22 cellular contexts compared by ENCODE assay signal in the genomic region with DNA sequence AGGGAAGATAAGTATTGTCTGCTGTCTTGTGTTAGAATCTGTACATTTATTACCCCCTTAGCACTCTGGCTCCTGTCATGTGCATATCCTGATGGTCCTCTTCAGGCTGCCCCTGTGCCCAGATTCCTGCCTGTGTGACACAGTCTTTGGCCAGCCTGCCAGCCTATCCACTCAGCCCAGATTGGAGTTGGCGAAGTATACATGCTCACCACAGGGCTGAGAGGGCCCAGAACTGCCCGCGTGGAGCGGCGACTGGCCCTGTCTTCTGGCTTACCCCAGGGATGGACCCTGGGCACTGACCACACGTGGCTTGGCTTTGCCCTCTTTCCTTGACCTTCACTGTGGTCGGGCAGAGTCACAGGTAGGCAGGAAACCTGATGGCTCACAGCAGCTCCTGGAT. TPM values are rescaled to one million over a fixed set of nuclear protein-coding genes. Genes with fewer than 3 reads are reported as not detected.
A peak's percentile ranks its signal among the peaks of the same experiment; 100 is the strongest.
DNase-seq lines count a peak whose midpoint lies in the region; ATAC-seq and TF ChIP-seq lines count a peak whose summit lies in the region.
"Had no signal": no experiment of that assay in that cellular context is flagged by ENCODE, and none has a peak within 500 bp of the region (broad histone marks: within the 10 kb centered on the region; RNA-seq: fewer than 3 reads in every experiment).

No MANE protein-coding gene starts in this region.

- H3K9ac ChIP-seq in Loucy (ENCODE audit: low read depth, low read length, poor library complexity, severe bottlenecking), result no peak overlapping the region

- H3K27ac ChIP-seq in body of pancreas (no peak overlapping the region), layer of hippocampus (ENCODE audit: low read depth, low read length) (peak overlapping the region; percentile 81), substantia nigra (ENCODE audit: low read depth, low read length, poor library complexity, severe bottlenecking) (peak overlapping the region; percentile 86)
- H3K27ac ChIP-seq: PC-9 had no signal

- no peak for TF ChIP-seq POLR2A in body of pancreas (IDR thresholded peaks at IDR 0.05)

- no peak for DNase-seq in body of pancreas
- DNase-seq in substantia nigra (lab: John Stamatoyannopoulos, UW), result no peak
- DNase-seq in NCI-H2171 treated with DMSO at 0.1 percent for 48 hours (lab: John Stamatoyannopoulos, UW), result no peak
- no peak for DNase-seq in hippocampal formation (lab: John Stamatoyannopoulos, UW)
- no peak for DNase-seq in SIG-M5 treated with dmso at 0.1 percent for 504 hours (lab: John Stamatoyannopoulos, UW; ENCODE audit: unreplicated experiment)
- DNase-seq: BE2C; CD8-positive, alpha-beta memory T cell; DMS 273 treated with DMSO at 0.1 percent for 48 hours; DMS79; EL; GDM1; GOT3; HCEC 1CT; Kasumi-1; NCI-H1417; NCI-H1694; NCI-H2227 treated with DMSO at 0.1 percent for 48 hours; PC-9; SHP77 had no signal

- ATAC-seq in body of pancreas, result peak; percentile 15

- peaks cover 3% of the 10 kb centered on the region for H4K20me1 ChIP-seq in Loucy (ENCODE audit: insufficient read depth, low read length, poor library complexity, severe bottlenecking)

- H3K9me3 ChIP-seq in Loucy (ENCODE audit: insufficient read depth, low read depth, low read length) (no peaks in the 10 kb centered on the region), body of pancreas (no peaks in the 10 kb centered on the region)
- H3K9me3 ChIP-seq: BE2C had no signal

- H3K4me1 ChIP-seq in Loucy (ENCODE audit: insufficient read depth, low read length, poor library complexity, severe bottlenecking) (peaks cover 73% of the 10 kb centered on the region), body of pancreas (peaks cover 11% of the 10 kb centered on the region)
- H3K4me1 ChIP-seq: BE2C had no signal

- H2AFZ ChIP-seq in Loucy (ENCODE audit: low read length), result no peak overlapping the region
- H2AFZ ChIP-seq: PC-9 had no signal

- H3K4me2 ChIP-seq in Loucy (ENCODE audit: low read depth, low read length, poor library complexity, severe bottlenecking), result peak overlapping the region; percentile 27
- H3K4me2 ChIP-seq: PC-9 had no signal

- peaks cover 96% of the 10 kb centered on the region for H3K79me2 ChIP-seq in Loucy (ENCODE audit: insufficient read depth, low read length)

- 75 to 83% methylated on average over 6 to 7 of the region's 7 CpGs for WGBS in body of pancreas, 2 donors

- H3F3A ChIP-seq in Loucy (ENCODE audit: low read depth), result no peaks in the 10 kb centered on the region; the same call in none of the 2 replicates

- H3K36me3 ChIP-seq in Loucy (ENCODE audit: insufficient read depth, low read length) (peaks cover 51% of the 10 kb centered on the region; the same call in 1 of the 2 replicates), body of pancreas (replicated peaks in 1 of 2; ENCODE audit: insufficient read depth in 1 of 2, low read depth in 2 of 2) (no peaks in the 10 kb centered on the region)
- H3K36me3 ChIP-seq: BE2C had no signal

- TF ChIP-seq CTCF in Loucy (conservative IDR thresholded peaks at IDR 0.05; ENCODE audit: low read length) (no peak), body of pancreas (IDR thresholded peaks at IDR 0.05) (no peak)

- intact Hi-C loops in body of pancreas (cut with DNase I), result no loop called here

- H3K9me2 ChIP-seq in Loucy (replicated peaks; ENCODE audit: low read depth, low read length), result no peaks in the 10 kb centered on the region

- H3K27me3 ChIP-seq in Loucy (ENCODE audit: insufficient read depth, low read length, poor library complexity, severe bottlenecking), result no peaks in the 10 kb centered on the region
- peaks cover 3 to 43% of the 10 kb centered on the region in 2 donors for H3K27me3 ChIP-seq in body of pancreas
- no peaks in the 10 kb centered on the region for H3K27me3 ChIP-seq in layer of hippocampus (ENCODE audit: control insufficient read depth, insufficient read depth, low read length)

- H3K4me3 ChIP-seq in Loucy (ENCODE audit: low read length, poor library complexity, severe bottlenecking) (no peak overlapping the region), body of pancreas (no peak overlapping the region)
- H3K4me3 ChIP-seq: K562, PC-9 had no signal

RNA-seq across cellular contexts. Expression of gene RNF220, which starts 11.4 kb away (rescaled TPM):
- 100 to 1,000 TPM in 1 of 2 donors, 10 to 100 TPM in 1; 85.4 to 124 TPM for total RNA-seq in body of pancreas

Comparison
In these comparisons a context has a peak if more than half of its experiments do, and no peak if none do; other contexts are left out.
1. H3K27ac ChIP-seq: peak in layer of hippocampus (single experiment) and substantia nigra (single experiment); none in body of pancreas (0 of 4).